ENCODE assay signal across 9 cellular contexts in genomic region chr11:104968856-104969776, GRCh38. TPM values are rescaled to one million over a fixed set of nuclear protein-coding genes. Genes with fewer than 3 reads are reported as not detected.
DNase-seq lines count a peak whose midpoint lies in the region; ATAC-seq and TF ChIP-seq lines count a peak whose summit lies in the region.
"Had no signal": no experiment of that assay in that cellular context is flagged by ENCODE, and none has a peak within 500 bp of the region (broad histone marks: within the 10 kb centered on the region; RNA-seq: fewer than 3 reads in every experiment).

No MANE protein-coding gene starts in this region.

- peak overlapping the region; percentile 91 for H3K27ac Mint-ChIP-seq in activated naive CD4-positive, alpha-beta T cell treated with anti-CD3 and anti-CD28 coated beads for 36 hours
- peak overlapping the region; percentile 99 for H3K27ac Mint-ChIP-seq in memory B cell

- H3K9me3 ChIP-seq in colonic mucosa = no peaks in the 10 kb centered on the region
- H3K9me3 ChIP-seq in vagina = peaks cover 3% of the 10 kb centered on the region

- H3K27ac ChIP-seq in colonic mucosa (peak overlapping the region; percentile 93), vagina (peak overlapping the region; percentile 85)
- H3K27ac ChIP-seq: cardiac muscle cell had no signal

- H3K4me1 Mint-ChIP-seq in activated naive CD4-positive, alpha-beta T cell treated with anti-CD3 and anti-CD28 coated beads for 36 hours (ENCODE audit: low read depth) = peaks cover 29% of the 10 kb centered on the region
- peaks cover 29% of the 10 kb centered on the region for H3K4me1 Mint-ChIP-seq in memory B cell

- DNase-seq in activated naive CD4-positive, alpha-beta T cell treated with anti-CD3 and anti-CD28 coated beads for 36 hours = no peak
- no peak for DNase-seq in activated naive CD4-positive, alpha-beta T cell treated with anti-CD3 and anti-CD28 coated beads, Interleukin-2, amount 50 U/mL, for 16 hours
- DNase-seq in NCI-H774 (lab: John Stamatoyannopoulos, UW) (peak; percentile 53), colonic mucosa (peak; percentile 31), memory B cell (ENCODE audit: low spot score in 2 of 2) (no peak), vagina (ENCODE audit: extremely low spot score in 2 of 2) (peak in 1 of 2 donors; percentile 87)

- H3K9ac ChIP-seq in colonic mucosa (ENCODE audit: low read depth in 2 of 2, low read length in 2 of 2) = peak overlapping the region; percentile 6 to 28

- H3K4me3 ChIP-seq in colonic mucosa (peak overlapping the region; percentile 33), vagina (peak overlapping the region; percentile 56 to 62)
- H3K4me3 ChIP-seq: cardiac muscle cell had no signal

- CTCF ChIA-PET in activated naive CD4-positive, alpha-beta T cell treated with anti-CD3 and anti-CD28 coated beads for 36 hours (lab: Charles Lee) = interaction anchor here (1.1 to 1.2 kb wide), 2 partner anchors 22 to 32 kb away, joined by 4 read pairs; no protein-coding TSS in a partner anchor

- H3K4me3 Mint-ChIP-seq in activated naive CD4-positive, alpha-beta T cell treated with anti-CD3 and anti-CD28 coated beads for 36 hours = peak overlapping the region; percentile 86
- peak overlapping the region; percentile 97 for H3K4me3 Mint-ChIP-seq in memory B cell

- TF ChIP-seq CTCF in colonic mucosa (IDR thresholded peaks at IDR 0.05) (no peak), vagina (IDR thresholded peaks at IDR 0.05) (no peak)

- peaks cover 15% of the 10 kb centered on the region for H3K36me3 Mint-ChIP-seq in activated naive CD4-positive, alpha-beta T cell treated with anti-CD3 and anti-CD28 coated beads for 36 hours (ENCODE audit: low read depth)
- H3K36me3 Mint-ChIP-seq in memory B cell = peaks cover 15% of the 10 kb centered on the region

- TF ChIP-seq POLR2A in vagina (IDR thresholded peaks at IDR 0.05) = no peak

- H3K27me3 Mint-ChIP-seq in activated naive CD4-positive, alpha-beta T cell treated with anti-CD3 and anti-CD28 coated beads for 36 hours (ENCODE audit: low read depth) = no peaks in the 10 kb centered on the region
- no peaks in the 10 kb centered on the region for H3K27me3 Mint-ChIP-seq in memory B cell

- H3K27me3 ChIP-seq in colonic mucosa (no peaks in the 10 kb centered on the region), vagina (no peaks in the 10 kb centered on the region)
- H3K27me3 ChIP-seq: cardiac muscle cell had no signal

- peaks cover 13% of the 10 kb centered on the region for H3K9me3 Mint-ChIP-seq in activated naive CD4-positive, alpha-beta T cell treated with anti-CD3 and anti-CD28 coated beads for 36 hours
- peaks cover 2% of the 10 kb centered on the region for H3K9me3 Mint-ChIP-seq in memory B cell

- no peak for ATAC-seq in memory B cell (ENCODE audit: low read depth)
- ATAC-seq in GM21576 (IDR thresholded peaks at IDR 0.05; ENCODE audit: unreplicated experiment) = no peak
- no peak for ATAC-seq in GM18519 (IDR thresholded peaks at IDR 0.05; ENCODE audit: low FRiP score, unreplicated experiment)

- H3K4me1 ChIP-seq in colonic mucosa = peaks cover 5% of the 10 kb centered on the region
- H3K4me1 ChIP-seq in vagina = peaks cover 29% of the 10 kb centered on the region

- H3K36me3 ChIP-seq in colonic mucosa (no peaks in the 10 kb centered on the region), vagina (no peaks in the 10 kb centered on the region)
- H3K36me3 ChIP-seq: cardiac muscle cell had no signal

- intact Hi-C loops in activated naive CD4-positive, alpha-beta T cell treated with anti-CD3 and anti-CD28 coated beads for 36 hours (cut with micrococcal nuclease) = loop anchor here (1.0 to 5.0 kb wide), 10 partner anchors 13 to 328 kb away; partner anchors contain the start of genes CARD16 and CASP1
- intact Hi-C loops in colonic mucosa (cut with DNase I) = loop anchor here (2.0 kb wide), 1 partner anchor 64 kb away; no protein-coding TSS in a partner anchor
- intact Hi-C loops in vagina (cut with DNase I) = no loop called here

RNA-seq across cellular contexts. Expression of gene CASP4, which starts 0.7 kb away (rescaled TPM):
- total RNA-seq in activated naive CD4-positive, alpha-beta T cell treated with anti-CD3 and anti-CD28 coated beads for 36 hours = 10 to 100 TPM; 47.9 to 48.7 TPM
- 10 to 100 TPM; 27.6 to 29.8 TPM for total RNA-seq in colonic mucosa
- total RNA-seq in vagina = 70.2 TPM
- total RNA-seq: cardiac muscle cell had no signal

RNA-seq across cellular contexts. Expression of gene CASP5, which starts 53.9 kb away (rescaled TPM):
- total RNA-seq in activated naive CD4-positive, alpha-beta T cell treated with anti-CD3 and anti-CD28 coated beads for 36 hours = not detected
- total RNA-seq in colonic mucosa = 10 to 100 TPM; 25.7 to 47.3 TPM
- not detected for total RNA-seq in vagina
- total RNA-seq: cardiac muscle cell had no signal

Comparison
In these comparisons a context has a peak if more than half of its experiments do, and no peak if none do; other contexts are left out.
1. DNase-seq: peak in NCI-H774 (single experiment) and colonic mucosa (single experiment); none in activated naive CD4-positive, alpha-beta T cell treated with anti-CD3 and anti-CD28 coated beads for 36 hours (single experiment), activated naive CD4-positive, alpha-beta T cell treated with anti-CD3 and anti-CD28 coated beads, Interleukin-2, amount 50 U/mL, for 16 hours (single experiment) and memory B cell (0 of 2).
2. RNA of gene CASP5, which starts 53.9 kb away (total RNA-seq): 25.7 to 47.3 TPM in colonic mucosa; not detected in vagina (single experiment) and not detected in activated naive CD4-positive, alpha-beta T cell treated with anti-CD3 and anti-CD28 coated beads for 36 hours; every median in the first group is over 10 times any median in the second.